9 cellular contexts compared by ENCODE assay signal in the genomic region with DNA sequence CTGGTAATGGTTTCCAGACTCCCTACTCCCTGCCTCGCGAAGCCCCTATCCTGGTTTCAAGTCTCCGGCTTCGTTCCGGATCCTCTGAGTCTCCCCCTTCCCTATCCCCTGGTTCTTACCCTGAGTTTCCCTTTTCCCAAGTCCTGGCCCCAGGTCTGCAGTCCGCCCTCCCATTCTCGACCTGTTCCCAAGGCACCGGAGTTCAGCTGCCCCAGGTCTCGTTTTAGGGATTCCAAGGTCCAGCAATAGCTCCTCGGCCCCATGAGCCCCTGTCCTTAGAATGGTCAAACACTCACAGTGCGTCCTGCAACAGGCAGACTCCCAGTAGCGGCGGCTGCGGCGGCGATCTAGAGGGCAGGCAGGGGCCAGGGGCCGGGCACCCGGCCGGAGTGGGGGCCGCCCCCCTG. TPM values are rescaled to one million over a fixed set of nuclear protein-coding genes. Genes with fewer than 3 reads are reported as not detected.
DNase-seq lines count a peak whose midpoint lies in the region; ATAC-seq, FAIRE-seq and TF ChIP-seq lines count a peak whose summit lies in the region.
"Had no signal": no experiment of that assay in that cellular context is flagged by ENCODE, and none has a peak within 500 bp of the region (broad histone marks: within the 10 kb centered on the region; RNA-seq: fewer than 3 reads in every experiment).

No MANE protein-coding gene starts in this region.

- H3K23ac ChIP-seq in neuronal stem cell (ENCODE audit: low read depth, low read length, poor library complexity), result no peak overlapping the region

- DNase-seq in CD8-positive, alpha-beta T cell, result no peak
- DNase-seq in NB4 (ENCODE audit: low read depth), result no peak
- DNase-seq in esophagus squamous epithelium (lab: John Stamatoyannopoulos, UW), result no peak
- no peak for DNase-seq in neuronal stem cell (ENCODE audit: low spot score)
- DNase-seq in D721Med (ENCODE audit: insufficient read length, low spot score), result no peak
- no peak for DNase-seq in COLO829 (ENCODE audit: low spot score)

- no peak overlapping the region for H2BK120ac ChIP-seq in neuronal stem cell (ENCODE audit: low read depth, low read length)

- no peaks in the 10 kb centered on the region for H3K9me3 ChIP-seq in CD8-positive, alpha-beta T cell (ENCODE audit: low read length)
- no peaks in the 10 kb centered on the region for H3K9me3 ChIP-seq in esophagus squamous epithelium
- peaks cover 0 to 2% of the 10 kb centered on the region in 2 donors for H3K9me3 ChIP-seq in neuronal stem cell (replicated peaks in 1 of 2; ENCODE audit: control insufficient read depth in 2 of 2, insufficient read depth in 1 of 2, low read depth in 1 of 2, low read length in 2 of 2)

- no peak overlapping the region for H3K14ac ChIP-seq in neuronal stem cell (ENCODE audit: low read length)

- peaks cover 10% of the 10 kb centered on the region for H3K27me3 ChIP-seq in CD8-positive, alpha-beta T cell (ENCODE audit: insufficient read depth, low read length)
- H3K27me3 ChIP-seq in esophagus squamous epithelium (peaks cover 0 to 52% (median 0%) of the 10 kb centered on the region in 4 donors), neuronal stem cell (ENCODE audit: control insufficient read depth in 3 of 3, insufficient read depth in 3 of 3, low read depth in 1 of 3, low read length in 3 of 3) (peaks cover 10 to 60% (median 52%) of the 10 kb centered on the region in 3 experiments)

- POLR2A ChIA-PET in CD8-positive, alpha-beta T cell (lab: Charles Lee), result no interaction called here

- peaks cover 23% of the 10 kb centered on the region for H3K4me1 Mint-ChIP-seq in CD8-positive, alpha-beta T cell (ENCODE audit: low read depth)

- H2BK5ac ChIP-seq in neuronal stem cell (ENCODE audit: low read length), result no peak overlapping the region

- no peak overlapping the region for H4K8ac ChIP-seq in neuronal stem cell (ENCODE audit: low read depth, low read length)

- no peak overlapping the region for H3K4ac ChIP-seq in neuronal stem cell (ENCODE audit: low read length)

- ATAC-seq in CD8-positive, alpha-beta T cell, result no peak
- ATAC-seq in HG02973 (IDR thresholded peaks at IDR 0.05; ENCODE audit: unreplicated experiment) (no peak), HG02981 (IDR thresholded peaks at IDR 0.05; ENCODE audit: unreplicated experiment) (no peak)

- H4K91ac ChIP-seq in neuronal stem cell (ENCODE audit: low read depth, low read length, poor library complexity), result no peak overlapping the region

- intact Hi-C loops in CD8-positive, alpha-beta T cell (cut with DNase I, micrococcal nuclease), result loop anchor here (1.0 to 10.0 kb wide), 4 partner anchors 10 to 1124 kb away; partner anchors contain the start of genes ACTR1A (in 1 of the 2), SUFU (in 1 of the 2), TAF5 (in 1 of the 2) and WBP1L (in 1 of the 2)
- intact Hi-C loops in esophagus squamous epithelium (cut with DNase I), result no loop called here

- no peaks in the 10 kb centered on the region for H3K9me3 Mint-ChIP-seq in CD8-positive, alpha-beta T cell

- no peak overlapping the region for H3K27ac Mint-ChIP-seq in CD8-positive, alpha-beta T cell

- no peak overlapping the region for H2AK5ac ChIP-seq in neuronal stem cell (ENCODE audit: low read depth, low read length)

- peaks cover 5% of the 10 kb centered on the region for H3K36me3 Mint-ChIP-seq in CD8-positive, alpha-beta T cell

- H3K9ac ChIP-seq in neuronal stem cell (ENCODE audit: low read depth, low read length, poor library complexity), result no peak overlapping the region

- TF ChIP-seq POLR2A in NB4 (IDR thresholded peaks at IDR 0.05; ENCODE audit: extremely low read depth, insufficient read length) (no peak), esophagus squamous epithelium (IDR thresholded peaks at IDR 0.05) (no peak)

- CTCF ChIA-PET in CD8-positive, alpha-beta T cell (lab: Charles Lee), result interaction anchor here (0.9 to 4.6 kb wide), 3 partner anchors 9 to 110 kb away, joined by 4 to 33 read pairs (median 7); no protein-coding TSS in a partner anchor

- no peaks in the 10 kb centered on the region for H3K79me1 ChIP-seq in neuronal stem cell (ENCODE audit: low read depth, low read length)

- peak overlapping the region; percentile 88 for H2AFZ ChIP-seq in neuronal stem cell (ENCODE audit: low read length)

- H2BK15ac ChIP-seq in neuronal stem cell (ENCODE audit: low read length), result no peak overlapping the region

- 2 to 9% methylated on average over 7 to 13 of the region's 20 CpGs for WGBS in esophagus squamous epithelium, 2 donors
- no CpG with 5 or more reads among the region's 20 CpGs for WGBS in neuronal stem cell (ENCODE audit: extremely low coverage in 2 of 2, insufficient read length in 2 of 2, insufficient replicate concordance in 1 of 2), 2 donors

- peaks cover 22% of the 10 kb centered on the region for H3K4me1 ChIP-seq in CD8-positive, alpha-beta T cell (ENCODE audit: insufficient read depth, low read length)
- H3K4me1 ChIP-seq in esophagus squamous epithelium, result peaks cover 16 to 39% (median 17%) of the 10 kb centered on the region in 3 donors
- peaks cover 13 to 21% of the 10 kb centered on the region in 2 donors for H3K4me1 ChIP-seq in neuronal stem cell (ENCODE audit: control insufficient read depth in 2 of 2, insufficient read depth in 1 of 2, low read depth in 1 of 2, low read length in 2 of 2)

- no peaks in the 10 kb centered on the region for H3K36me3 ChIP-seq in CD8-positive, alpha-beta T cell (ENCODE audit: insufficient read depth, low read length)
- H3K36me3 ChIP-seq in esophagus squamous epithelium (no peaks in the 10 kb centered on the region), neuronal stem cell (replicated peaks in 1 of 2; ENCODE audit: control insufficient read depth in 2 of 2, insufficient read depth in 2 of 2, low read length in 2 of 2) (no peaks in the 10 kb centered on the region)

- peaks cover 26% of the 10 kb centered on the region for H3K27me3 Mint-ChIP-seq in CD8-positive, alpha-beta T cell (ENCODE audit: low read depth)

- H3K18ac ChIP-seq in neuronal stem cell (ENCODE audit: low read length), result peak overlapping the region; percentile 61

- H3K4me3 Mint-ChIP-seq in CD8-positive, alpha-beta T cell, result peak overlapping the region; percentile 60

- H2BK12ac ChIP-seq in neuronal stem cell (ENCODE audit: low read length), result no peak overlapping the region

- H3K4me3 ChIP-seq in CD8-positive, alpha-beta T cell (ENCODE audit: low read depth, low read length), result peak overlapping the region; percentile 45
- H3K4me3 ChIP-seq in NB4 (ENCODE audit: low read depth, low read length), result peak overlapping the region; percentile 21
- H3K4me3 ChIP-seq in esophagus squamous epithelium, result peak overlapping the region; percentile 34 to 68 (median 56)
- H3K4me3 ChIP-seq in neuronal stem cell (ENCODE audit: low read length in 2 of 2), result peak overlapping the region; percentile 54 to 72

- no peak for TF ChIP-seq CTCF in CD8-positive, alpha-beta T cell (IDR thresholded peaks at IDR 0.05)
- TF ChIP-seq CTCF in NB4 (IDR thresholded peaks at IDR 0.05; ENCODE audit: low read depth, low read length) (no peak), esophagus squamous epithelium (IDR thresholded peaks at IDR 0.05) (no peak), D721Med (IDR thresholded peaks at IDR 0.05; ENCODE audit: insufficient read depth, missing control alignments) (no peak)

- no peak overlapping the region for H3K27ac ChIP-seq in CD8-positive, alpha-beta T cell (ENCODE audit: low read depth, low read length)
- no peak overlapping the region for H3K27ac ChIP-seq in esophagus squamous epithelium
- H3K27ac ChIP-seq in neuronal stem cell (replicated peaks; ENCODE audit: low read length), result no peak overlapping the region

- FAIRE-seq in D721Med (lab: Jason Lieb, UNC), result no peak

- peak overlapping the region; percentile 90 for H3K4me2 ChIP-seq in neuronal stem cell (ENCODE audit: insufficient read depth, low read length, poor library complexity, severe bottlenecking)

RNA-seq across cellular contexts. Expression of gene PITX3, which starts 0.3 kb away (rescaled TPM):
- total RNA-seq in CD8-positive, alpha-beta T cell, result not detected
- total RNA-seq in esophagus squamous epithelium, result not detected
- 0.10 TPM for polyA plus RNA-seq in neuronal stem cell (2013, experiment 1 of 2)
- 0.08 TPM for polyA plus RNA-seq in neuronal stem cell (2013, experiment 2 of 2)
- total RNA-seq: lung microvascular endothelial cell had no signal

RNA-seq across cellular contexts. Expression of gene GBF1, which starts 4.3 kb away (rescaled TPM):
- 10 to 100 TPM; 26.7 to 31.3 TPM for total RNA-seq in CD8-positive, alpha-beta T cell
- 10 to 100 TPM; 22.5 to 39.0 (median 28.6) TPM for total RNA-seq in esophagus squamous epithelium
- polyA plus RNA-seq in neuronal stem cell (2013, experiment 1 of 2), result 14.4 TPM
- 14.5 TPM for polyA plus RNA-seq in neuronal stem cell (2013, experiment 2 of 2)

RNA-seq across cellular contexts. Expression of gene ELOVL3, which starts 14.9 kb away (rescaled TPM):
- not detected for total RNA-seq in CD8-positive, alpha-beta T cell
- not detected for total RNA-seq in esophagus squamous epithelium
- polyA plus RNA-seq in neuronal stem cell (2013, experiment 1 of 2), result 0.17 TPM
- polyA plus RNA-seq in neuronal stem cell (2013, experiment 2 of 2), result 0.18 TPM
- total RNA-seq: lung microvascular endothelial cell had no signal
